In the genomic region with DNA sequence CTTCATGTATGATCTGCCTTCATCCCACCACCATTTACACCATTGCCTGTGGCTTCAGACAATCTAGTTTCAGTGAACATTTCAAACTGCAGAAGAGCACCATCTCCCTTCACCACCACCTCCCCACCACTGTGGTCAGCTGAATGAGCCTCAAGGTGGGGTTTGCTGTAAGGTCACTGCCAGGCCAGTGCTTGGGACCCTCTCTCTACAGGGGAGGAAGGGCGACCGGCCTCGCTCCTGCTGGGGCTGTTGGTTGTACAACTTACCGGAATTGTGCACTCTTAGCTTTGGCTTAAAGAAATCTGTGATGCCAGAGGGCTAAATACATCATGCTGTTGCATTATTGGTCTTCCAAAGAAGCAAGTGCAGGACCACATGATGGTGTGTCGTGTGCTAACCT, we compare ENCODE assay signal across 16 cellular contexts. TPM values are rescaled to one million over a fixed set of nuclear protein-coding genes. Genes with fewer than 3 reads are reported as not detected.
DNase-seq lines count a peak whose midpoint lies in the region; ATAC-seq, FAIRE-seq and TF ChIP-seq lines count a peak whose summit lies in the region.
"Had no signal": no experiment of that assay in that cellular context is flagged by ENCODE, and none has a peak within 500 bp of the region (broad histone marks: within the 10 kb centered on the region; RNA-seq: fewer than 3 reads in every experiment).

No MANE protein-coding gene starts in this region.

- H3K27me3 ChIP-seq in hepatocyte = no peaks in the 10 kb centered on the region
- H3K27me3 ChIP-seq in small intestine (ENCODE audit: control insufficient read depth in 2 of 2, insufficient read depth in 2 of 2, low read length in 2 of 2) = no peaks in the 10 kb centered on the region

- H3K27ac ChIP-seq in hepatocyte (peak overlapping the region; percentile 72), small intestine (ENCODE audit: low read depth in 1 of 2, low read length in 1 of 2) (no peak overlapping the region)

- POLR2A ChIA-PET in activated CD8-positive, alpha-beta T cell treated with anti-CD3 and anti-CD28 coated beads, Interleukin-2, amount 10 ng/mL, durations not matched to agents 7 days and 5 days (lab: Charles Lee) = no interaction called here

- CTCF ChIA-PET in activated naive CD4-positive, alpha-beta T cell treated with anti-CD3 and anti-CD28 coated beads for 36 hours (lab: Charles Lee) = no interaction called here
- CTCF ChIA-PET in activated CD8-positive, alpha-beta T cell treated with anti-CD3 and anti-CD28 coated beads, Interleukin-2, amount 10 ng/mL, durations not matched to agents 7 days and 5 days (lab: Charles Lee) = interaction anchor here (1.6 kb wide), 1 partner anchor 166 kb away, joined by 4 read pairs; no protein-coding TSS in a partner anchor

- TF ChIP-seq CTCF in hepatocyte (IDR thresholded peaks at IDR 0.05; ENCODE audit: poor library complexity) = no peak

- H3K36me3 ChIP-seq in hepatocyte (replicated peaks; ENCODE audit: insufficient read depth, low read depth) = no peaks in the 10 kb centered on the region
- H3K36me3 ChIP-seq in small intestine (ENCODE audit: control insufficient read depth in 2 of 2, insufficient read depth in 2 of 2, low read length in 2 of 2) = no peaks in the 10 kb centered on the region

- H3K27me3 Mint-ChIP-seq in activated naive CD4-positive, alpha-beta T cell treated with anti-CD3 and anti-CD28 coated beads for 36 hours (ENCODE audit: low read depth) = no peaks in the 10 kb centered on the region
- no peaks in the 10 kb centered on the region for H3K27me3 Mint-ChIP-seq in activated CD8-positive, alpha-beta T cell treated with anti-CD3 and anti-CD28 coated beads, Interleukin-2, amount 10 ng/mL, durations not matched to agents 7 days and 5 days (ENCODE audit: low read depth)
- H3K27me3 Mint-ChIP-seq in stimulated activated naive CD8-positive, alpha-beta T cell treated with anti-CD3 and anti-CD28 coated beads, Interleukin-15, amount 100 ng/mL, for 72 hours = no peaks in the 10 kb centered on the region

- FAIRE-seq in small intestine (lab: Jason Lieb, UNC) = no peak

- H3K9me2 ChIP-seq in hepatocyte (replicated peaks; ENCODE audit: insufficient read depth) = no peaks in the 10 kb centered on the region

- peaks cover 26 to 48% of the 10 kb centered on the region in 2 donors for H3K36me3 Mint-ChIP-seq in activated naive CD4-positive, alpha-beta T cell treated with anti-CD3 and anti-CD28 coated beads, Interleukin-2, amount 50 U/mL, for 72 hours
- peaks cover 52% of the 10 kb centered on the region for H3K36me3 Mint-ChIP-seq in activated naive CD4-positive, alpha-beta T cell treated with anti-CD3 and anti-CD28 coated beads for 36 hours (ENCODE audit: low read depth)
- H3K36me3 Mint-ChIP-seq in activated CD8-positive, alpha-beta T cell treated with anti-CD3 and anti-CD28 coated beads, Interleukin-2, amount 10 ng/mL, durations not matched to agents 7 days and 5 days (ENCODE audit: low read depth) = peaks cover 58% of the 10 kb centered on the region

- no peak overlapping the region for H3K4me2 ChIP-seq in hepatocyte

- 85% methylated on average over 5 of the region's 5 CpGs for WGBS in hepatocyte (ENCODE audit: low lambda C conversion rate, missing lambda C conversion rate)
- WGBS in small intestine, 3 donors = 96 to 97% (median 97%) methylated on average over 5 of the region's 5 CpGs

- H3K4me3 ChIP-seq in hepatocyte (no peak overlapping the region), small intestine (ENCODE audit: low read depth in 1 of 2, low read length in 2 of 2) (no peak overlapping the region)

- no peaks in the 10 kb centered on the region for H3K9me3 Mint-ChIP-seq in activated naive CD4-positive, alpha-beta T cell treated with anti-CD3 and anti-CD28 coated beads, Interleukin-2, amount 50 U/mL, for 72 hours
- no peaks in the 10 kb centered on the region for H3K9me3 Mint-ChIP-seq in activated naive CD4-positive, alpha-beta T cell treated with anti-CD3 and anti-CD28 coated beads for 36 hours
- no peaks in the 10 kb centered on the region for H3K9me3 Mint-ChIP-seq in activated CD8-positive, alpha-beta T cell treated with anti-CD3 and anti-CD28 coated beads, Interleukin-2, amount 10 ng/mL, durations not matched to agents 7 days and 5 days (ENCODE audit: insufficient read depth)
- no peaks in the 10 kb centered on the region for H3K9me3 Mint-ChIP-seq in stimulated activated naive CD8-positive, alpha-beta T cell treated with anti-CD3 and anti-CD28 coated beads, Interleukin-15, amount 100 ng/mL, for 72 hours

- H3K9me3 ChIP-seq in hepatocyte (ENCODE audit: low read depth) (no peaks in the 10 kb centered on the region), small intestine (ENCODE audit: control insufficient read depth, low read depth) (no peaks in the 10 kb centered on the region)

- DNase-seq in activated naive CD4-positive, alpha-beta T cell treated with anti-CD3 and anti-CD28 coated beads, Interleukin-2, amount 50 U/mL, for 72 hours (ENCODE audit: low spot score in 2 of 2) = no peak
- DNase-seq in activated naive CD4-positive, alpha-beta T cell treated with anti-CD3 and anti-CD28 coated beads for 36 hours = no peak
- no peak for DNase-seq in activated CD8-positive, alpha-beta T cell treated with anti-CD3 and anti-CD28 coated beads, Interleukin-2, amount 10 ng/mL, durations not matched to agents 7 days and 5 days
- DNase-seq in hepatocyte (ENCODE audit: low spot score) (no peak), left lobe of liver (ENCODE audit: low spot score) (no peak), small intestine (no peak)
- DNase-seq in stimulated activated naive CD8-positive, alpha-beta T cell treated with anti-CD3 and anti-CD28 coated beads, Interleukin-15, amount 100 ng/mL, for 72 hours = no peak
- DNase-seq: activated CD4-positive, CD25-positive, alpha-beta regulatory T cell; dermis blood vessel endothelial cell; foreskin melanocyte; HCEC 1CT; kidney glomerular epithelial cell; NCI-H1105 treated with DMSO at 0.1 percent for 48 hours; NCI-H526 treated with DMSO at 0.1 percent for 48 hours had no signal

- ATAC-seq in activated naive CD4-positive, alpha-beta T cell treated with anti-CD3 and anti-CD28 coated beads, Interleukin-2, amount 50 U/mL, for 72 hours = no peak
- ATAC-seq in activated CD8-positive, alpha-beta T cell treated with anti-CD3 and anti-CD28 coated beads, Interleukin-2, amount 10 ng/mL, durations not matched to agents 7 days and 5 days = no peak
- no peak for ATAC-seq in stimulated activated naive CD8-positive, alpha-beta T cell treated with anti-CD3 and anti-CD28 coated beads, Interleukin-15, amount 100 ng/mL, for 72 hours
- ATAC-seq in left lobe of liver (no peak), GM18498 (IDR thresholded peaks at IDR 0.05; ENCODE audit: unreplicated experiment) (no peak)
- ATAC-seq: Right ventricle myocardium inferior had no signal

- H3K4me1 ChIP-seq in hepatocyte (ENCODE audit: insufficient read depth) (peaks cover 27% of the 10 kb centered on the region), small intestine (ENCODE audit: control insufficient read depth in 2 of 2, insufficient read depth in 1 of 2, low read depth in 1 of 2, low read length in 1 of 2) (peaks cover 15 to 17% of the 10 kb centered on the region in 2 donors)

- H2AFZ ChIP-seq in hepatocyte = no peak overlapping the region

- H3K27ac Mint-ChIP-seq in activated naive CD4-positive, alpha-beta T cell treated with anti-CD3 and anti-CD28 coated beads, Interleukin-2, amount 50 U/mL, for 72 hours = peak overlapping the region; percentile 72 to 88
- H3K27ac Mint-ChIP-seq in activated naive CD4-positive, alpha-beta T cell treated with anti-CD3 and anti-CD28 coated beads for 36 hours = no peak overlapping the region
- peak overlapping the region; percentile 75 for H3K27ac Mint-ChIP-seq in activated CD8-positive, alpha-beta T cell treated with anti-CD3 and anti-CD28 coated beads, Interleukin-2, amount 10 ng/mL, durations not matched to agents 7 days and 5 days
- peak overlapping the region in 1 of 2 donors; percentile 84 for H3K27ac Mint-ChIP-seq in stimulated activated naive CD8-positive, alpha-beta T cell treated with anti-CD3 and anti-CD28 coated beads, Interleukin-15, amount 100 ng/mL, for 72 hours

- no peak overlapping the region for H3K4me3 Mint-ChIP-seq in activated naive CD4-positive, alpha-beta T cell treated with anti-CD3 and anti-CD28 coated beads for 36 hours
- H3K4me3 Mint-ChIP-seq in activated CD8-positive, alpha-beta T cell treated with anti-CD3 and anti-CD28 coated beads, Interleukin-2, amount 10 ng/mL, durations not matched to agents 7 days and 5 days = peak overlapping the region; percentile 12
- peak overlapping the region; percentile 29 to 57 for H3K4me3 Mint-ChIP-seq in stimulated activated naive CD8-positive, alpha-beta T cell treated with anti-CD3 and anti-CD28 coated beads, Interleukin-15, amount 100 ng/mL, for 72 hours

- no peaks in the 10 kb centered on the region for H3K79me2 ChIP-seq in hepatocyte

- intact Hi-C loops in activated naive CD4-positive, alpha-beta T cell treated with anti-CD3 and anti-CD28 coated beads for 36 hours (cut with micrococcal nuclease) = no loop called here

- no peaks in the 10 kb centered on the region for H4K20me1 ChIP-seq in hepatocyte (ENCODE audit: insufficient read depth, poor library complexity, severe bottlenecking)

- H3K4me1 Mint-ChIP-seq in activated naive CD4-positive, alpha-beta T cell treated with anti-CD3 and anti-CD28 coated beads for 36 hours (ENCODE audit: low read depth) = peaks cover 66% of the 10 kb centered on the region
- H3K4me1 Mint-ChIP-seq in activated CD8-positive, alpha-beta T cell treated with anti-CD3 and anti-CD28 coated beads, Interleukin-2, amount 10 ng/mL, durations not matched to agents 7 days and 5 days (ENCODE audit: low read depth) = peaks cover 76% of the 10 kb centered on the region
- peaks cover 82% of the 10 kb centered on the region for H3K4me1 Mint-ChIP-seq in stimulated activated naive CD8-positive, alpha-beta T cell treated with anti-CD3 and anti-CD28 coated beads, Interleukin-15, amount 100 ng/mL, for 72 hours

RNA-seq across cellular contexts. Expression of gene PFKP, which starts 26.6 kb away (rescaled TPM):
- 100 to 1,000 TPM in 1 of 2 donors, 10 to 100 TPM in 1; 63.7 to 258 TPM for total RNA-seq in activated naive CD4-positive, alpha-beta T cell treated with anti-CD3 and anti-CD28 coated beads, Interleukin-2, amount 50 U/mL, for 72 hours
- total RNA-seq in activated naive CD4-positive, alpha-beta T cell treated with anti-CD3 and anti-CD28 coated beads for 36 hours = 10 to 100 TPM; 96.2 to 99.7 TPM
- 100 to 1,000 TPM; 220 to 233 TPM for total RNA-seq in activated CD8-positive, alpha-beta T cell treated with anti-CD3 and anti-CD28 coated beads, Interleukin-2, amount 10 ng/mL, durations not matched to agents 7 days and 5 days
- total RNA-seq in hepatocyte (17.5 and 24.6 TPM in 2 replicates), left lobe of liver (4.3 TPM)
- polyA plus RNA-seq in hepatocyte (48.9 and 56.0 TPM in 2 replicates), small intestine (100 to 1,000 TPM in 1 of 3 donors, 10 to 100 TPM in 2; 57.1 to 154 (median 90.8) TPM)
